ENCODE assay signal across 27 cellular contexts in the genomic region with DNA sequence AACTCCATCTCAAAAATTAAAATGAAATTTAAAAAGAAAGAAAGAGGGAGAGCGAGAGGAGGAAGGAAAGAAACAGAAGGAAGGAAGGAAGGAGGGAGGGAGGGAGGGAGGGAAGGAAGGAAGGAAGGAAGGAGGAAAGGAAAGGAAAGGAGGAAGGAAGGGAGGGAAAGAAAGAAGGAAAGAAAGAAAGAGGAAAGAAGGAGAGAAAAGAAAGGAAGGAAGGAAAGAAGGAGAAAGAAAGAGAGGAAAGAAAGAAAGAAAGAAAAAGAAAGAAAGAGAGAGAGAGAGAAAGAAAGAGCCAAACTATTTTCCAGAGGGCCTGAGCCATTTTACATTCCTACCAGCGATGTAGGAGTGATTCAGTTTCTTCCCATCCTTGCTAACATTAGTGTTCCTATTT.
A peak's percentile ranks its signal among the peaks of the same experiment; 100 is the strongest.
DNase-seq lines count a peak whose midpoint lies in the region; ATAC-seq, FAIRE-seq and TF ChIP-seq lines count a peak whose summit lies in the region.
"Had no signal": no experiment of that assay in that cellular context is flagged by ENCODE, and none has a peak within 500 bp of the region (broad histone marks: within the 10 kb centered on the region; RNA-seq: fewer than 3 reads in every experiment).

No MANE protein-coding gene starts in this region.

- H2BK5ac ChIP-seq in H1 (ENCODE audit: low read depth, low read length), result no peak overlapping the region

- H3K27ac Mint-ChIP-seq in WTC11, result no peak overlapping the region
- H3K27ac Mint-ChIP-seq: CD14-positive monocyte; CD4-positive, alpha-beta memory T cell; CD4-positive, CD25-positive, alpha-beta regulatory T cell; CD8-positive, alpha-beta memory T cell had no signal

- in situ Hi-C loops in HepG2 (cut with HindIII; ENCODE audit: extremely low pct_ligation_motif_present, low pct_unique_long_range_greater_than_20kb), result no loop called here

- no peak overlapping the region for H4K8ac ChIP-seq in H1 (ENCODE audit: extremely low read depth, insufficient read depth, low read length)

- no peak overlapping the region for H3K27ac ChIP-seq in HepG2 (ENCODE audit: extremely low read length, insufficient read depth, low read length)
- H3K27ac ChIP-seq in right lobe of liver, result no peak overlapping the region
- no peak overlapping the region for H3K27ac ChIP-seq in H1 (ENCODE audit: low read depth, low read length)
- H3K27ac ChIP-seq: BLaER1 had no signal

- intact Hi-C loops in HepG2 (cut with micrococcal nuclease; ENCODE audit: unreplicated experiment) (no loop called here), right lobe of liver (cut with DNase I) (no loop called here)

- no peak for TF ChIP-seq RAD21 in HepG2 (CRISPR knock-in tag; IDR thresholded peaks at IDR 0.05)
- TF ChIP-seq RAD21 in H1 (IDR thresholded peaks at IDR 0.05 in 1 of 2, conservative IDR thresholded peaks at IDR 0.05 in 1 of 2; ENCODE audit: low read depth in 2 of 2, low read length in 2 of 2), result no peak

- peaks cover 4% of the 10 kb centered on the region; the same call in 1 of the 2 replicates for H3K4me1 ChIP-seq in HepG2 (ENCODE audit: insufficient read depth, low read length)
- no peaks in the 10 kb centered on the region for H3K4me1 ChIP-seq in right lobe of liver
- no peaks in the 10 kb centered on the region for H3K4me1 ChIP-seq in H1 (replicated peaks in 1 of 4; ENCODE audit: control insufficient read depth in 3 of 4, insufficient read depth in 4 of 4, low read length in 3 of 4)
- H3K4me1 ChIP-seq: BE2C had no signal

- H2BK15ac ChIP-seq in H1 (ENCODE audit: low read length), result no peak overlapping the region

- peaks cover 18% of the 10 kb centered on the region for H3K4me1 Mint-ChIP-seq in WTC11
- H3K4me1 Mint-ChIP-seq: CD14-positive monocyte; CD4-positive, alpha-beta memory T cell; CD4-positive, CD25-positive, alpha-beta regulatory T cell; CD8-positive, alpha-beta memory T cell had no signal

- H3K27me3 Mint-ChIP-seq in WTC11 (ENCODE audit: low read depth), result no peaks in the 10 kb centered on the region
- H3K27me3 Mint-ChIP-seq: CD4-positive, alpha-beta memory T cell; CD4-positive, CD25-positive, alpha-beta regulatory T cell; CD8-positive, alpha-beta memory T cell had no signal

- 0 out of 2 replicates have a peak overlapping the region, but pooled peaks have one; percentile 21 for H2BK20ac ChIP-seq in H1 (ENCODE audit: low read length)

- H3K4me3 ChIP-seq in HepG2 (replicated peaks in 1 of 3; ENCODE audit: insufficient read depth in 1 of 3, low read depth in 2 of 3, low read length in 3 of 3) (no peak overlapping the region), right lobe of liver (no peak overlapping the region), H1 (ENCODE audit: extremely low read depth in 1 of 4, insufficient read depth in 2 of 4, low read depth in 3 of 4, low read length in 4 of 4) (no peak overlapping the region)
- H3K4me3 ChIP-seq: BLaER1, GM12878 had no signal

- H4K5ac ChIP-seq in H1 (ENCODE audit: insufficient read length, low read depth, low read length), result no peak overlapping the region

- no peak overlapping the region for H2BK120ac ChIP-seq in H1 (replicated peaks; ENCODE audit: low read depth, low read length)

- TF ChIP-seq POLR2A in HepG2 (IDR thresholded peaks at IDR 0.05; ENCODE audit: insufficient read depth in 1 of 2, low read depth in 2 of 2, low read length in 2 of 2) (no peak), right lobe of liver (IDR thresholded peaks at IDR 0.05) (no peak), H1 (IDR thresholded peaks at IDR 0.05; ENCODE audit: control extremely low read depth in 1 of 2, low read depth in 2 of 2, low read length in 2 of 2) (no peak)

- no peak overlapping the region for H3K14ac ChIP-seq in H1 (ENCODE audit: insufficient read length)

- H4K91ac ChIP-seq in H1 (replicated peaks; ENCODE audit: insufficient read length, low read length), result no peak overlapping the region

- no TSS peak for BruUV-seq in HepG2 (replicated peaks; lab: Mats Ljungman, UMichigan)

- H3K79me2 ChIP-seq in HepG2 (ENCODE audit: insufficient read depth, low read length), result no peaks in the 10 kb centered on the region
- H3K79me2 ChIP-seq in H1 (ENCODE audit: control insufficient read depth in 1 of 2, insufficient read depth in 2 of 2, low read length in 2 of 2), result no peaks in the 10 kb centered on the region

- no peak overlapping the region for H3K18ac ChIP-seq in H1 (ENCODE audit: extremely low read depth, low read length)

- no peaks in the 10 kb centered on the region for H3K9me3 Mint-ChIP-seq in WTC11

- H3K27me3 ChIP-seq in HepG2 (ENCODE audit: control insufficient read depth in 1 of 2, insufficient read depth in 2 of 2, low read length in 2 of 2) (no peaks in the 10 kb centered on the region), right lobe of liver (peaks cover 0 to 8% of the 10 kb centered on the region in 2 donors), H1 (replicated peaks in 1 of 4; ENCODE audit: control insufficient read depth in 3 of 4, extremely low read depth in 1 of 4, insufficient read depth in 3 of 4, low read length in 3 of 4) (no peaks in the 10 kb centered on the region)
- H3K27me3 ChIP-seq: BE2C, BLaER1 had no signal

- TF ChIP-seq EP300 in HepG2 (IDR thresholded peaks at IDR 0.05; ENCODE audit: low read depth in 2 of 2, low read length in 2 of 2) (no peak), HepG2 (CRISPR knock-in tag; IDR thresholded peaks at IDR 0.05; ENCODE audit: borderline replicate concordance) (no peak), H1 (IDR thresholded peaks at IDR 0.05; ENCODE audit: borderline replicate concordance in 1 of 2, low read depth in 2 of 2, low read length in 2 of 2) (no peak)

- H3K4me3 Mint-ChIP-seq in WTC11, result no peak overlapping the region
- H3K4me3 Mint-ChIP-seq: CD14-positive monocyte; CD4-positive, alpha-beta memory T cell; CD4-positive, CD25-positive, alpha-beta regulatory T cell; CD8-positive, alpha-beta memory T cell had no signal

- H2AFZ ChIP-seq in HepG2 (ENCODE audit: low read length) (no peak overlapping the region), H1 (ENCODE audit: low read length) (no peak overlapping the region)

- DNase-seq in HepG2 (ENCODE audit: low spot score), result no peak
- no peak for DNase-seq in right lobe of liver
- no peak for DNase-seq in WTC11 (ENCODE audit: low spot score)
- no peak for DNase-seq in H1 (ENCODE audit: low read depth in 1 of 2, low spot score in 2 of 2)
- DNase-seq in NCI-H526 treated with DMSO at 0.1 percent for 48 hours (lab: John Stamatoyannopoulos, UW), result no peak
- DNase-seq: 8988T; ACHN; BE2C; C1 segment of cervical spinal cord; CD4-positive, alpha-beta memory T cell; CD4-positive, CD25-positive, alpha-beta regulatory T cell; CD8-positive, alpha-beta memory T cell; COR-L47; DMS 273 treated with DMSO at 0.1 percent for 48 hours; DMS153; DMS53; DMS79; DND-41; EL; GDM1 had no signal

- ATAC-seq in HepG2 (no peak), right lobe of liver (no peak), WTC11 (no peak), HG03108 (IDR thresholded peaks at IDR 0.05; ENCODE audit: unreplicated experiment) (no peak)
- ATAC-seq: GM12878 had no signal

- WGBS in HepG2 (ENCODE audit: low lambda C conversion rate), result 0% methylated on average over 2 of the region's 2 CpGs
- 48% methylated on average over 2 of the region's 2 CpGs for WGBS in right lobe of liver (ENCODE audit: insufficient coverage, low coverage, low lambda C conversion rate, missing lambda C conversion rate)
- 84 to 100% methylated on average over 1 to 2 of the region's 2 CpGs for WGBS in H1 (ENCODE audit: extremely low coverage in 1 of 2, insufficient coverage in 1 of 2, insufficient read length in 1 of 2, insufficient replicate concordance in 2 of 2, low coverage in 1 of 2, low lambda C conversion rate in 2 of 2, missing lambda C conversion rate in 1 of 2), 2 experiments

- H3K36me3 ChIP-seq in HepG2 (replicated peaks in 1 of 2; ENCODE audit: control insufficient read depth in 1 of 2, insufficient read depth in 2 of 2, low read length in 2 of 2) (no peaks in the 10 kb centered on the region), right lobe of liver (no peaks in the 10 kb centered on the region), H1 (ENCODE audit: control insufficient read depth in 2 of 4, insufficient read depth in 4 of 4, low read length in 3 of 4) (no peaks in the 10 kb centered on the region)
- H3K36me3 ChIP-seq: BE2C, BLaER1 had no signal

- H4K20me1 ChIP-seq in HepG2 (ENCODE audit: insufficient read depth, low read length), result no peaks in the 10 kb centered on the region
- no peaks in the 10 kb centered on the region for H4K20me1 ChIP-seq in H1 (replicated peaks in 1 of 2; ENCODE audit: control insufficient read depth in 1 of 2, insufficient read depth in 2 of 2, low read length in 2 of 2)
- H4K20me1 ChIP-seq: BLaER1 had no signal

- H3K79me1 ChIP-seq in H1 (ENCODE audit: low read depth, low read length), result no peaks in the 10 kb centered on the region

- H2BK12ac ChIP-seq in H1 (ENCODE audit: low read depth, low read length), result no peak overlapping the region

- POLR2A ChIA-PET in HepG2 (lab: Yijun Ruan, JAX), result no interaction called here
- POLR2A ChIA-PET in WTC11 (lab: Charles Lee), result no interaction called here
- POLR2A ChIA-PET in H1 (lab: Charles Lee; ENCODE audit: partially characterized antibody), result no interaction called here

- CTCF ChIA-PET in HepG2 (lab: Yijun Ruan, JAX; ENCODE audit: low intra/inter-chr PET ratio, low total read pairs), result no interaction called here
- CTCF ChIA-PET in WTC11 (lab: Charles Lee), result no interaction called here
- CTCF ChIA-PET in H1 (lab: Charles Lee; ENCODE audit: partially characterized antibody), result no interaction called here

- FAIRE-seq in HepG2 (lab: Jason Lieb, UNC) (no peak), H1 (lab: Jason Lieb, UNC) (no peak)
- FAIRE-seq: A204.1, GM12878, GM12892, GM18507 had no signal

- H3K9me3 ChIP-seq in HepG2 (ENCODE audit: low read length) (no peaks in the 10 kb centered on the region), right lobe of liver (no peaks in the 10 kb centered on the region), H1 (ENCODE audit: insufficient read depth in 2 of 2, low read depth in 1 of 2, low read length in 1 of 2) (no peaks in the 10 kb centered on the region)
- H3K9me3 ChIP-seq: BE2C, BLaER1 had no signal

- H3K23me2 ChIP-seq in H1 (ENCODE audit: low read depth, low read length), result no peaks in the 10 kb centered on the region

- no peaks in the 10 kb centered on the region for H3K36me3 Mint-ChIP-seq in WTC11
- H3K36me3 Mint-ChIP-seq: CD14-positive monocyte; CD4-positive, alpha-beta memory T cell; CD4-positive, CD25-positive, alpha-beta regulatory T cell; CD8-positive, alpha-beta memory T cell had no signal

- no peak overlapping the region for H3K23ac ChIP-seq in H1 (ENCODE audit: insufficient read length)

- no peak overlapping the region for H2AK5ac ChIP-seq in H1 (ENCODE audit: low read depth, low read length)

- H3K4me2 ChIP-seq in HepG2 (ENCODE audit: low read depth, low read length) (no peak overlapping the region), H1 (ENCODE audit: insufficient read depth in 1 of 2, low read depth in 2 of 2, low read length in 2 of 2) (no peak overlapping the region)
- H3K4me2 ChIP-seq: BLaER1 had no signal

- H3K4ac ChIP-seq in H1 (replicated peaks; ENCODE audit: insufficient read length, low read depth, low read length), result no peak overlapping the region

- TF ChIP-seq CTCF in HepG2 (CRISPR knock-in tag; IDR thresholded peaks at IDR 0.05) (no peak), right lobe of liver (IDR thresholded peaks at IDR 0.05) (no peak), WTC11 (IDR thresholded peaks at IDR 0.05) (no peak), H1 (IDR thresholded peaks at IDR 0.05; ENCODE audit: control extremely low read depth in 1 of 3, insufficient read depth in 1 of 3, low read depth in 1 of 3, low read length in 3 of 3) (no peak)

- H3K56ac ChIP-seq in H1 (replicated peaks; ENCODE audit: insufficient read length, low read depth, low read length), result no peak overlapping the region

- no peak overlapping the region for H3K9ac ChIP-seq in HepG2 (ENCODE audit: insufficient read depth, low read depth, low read length)
- H3K9ac ChIP-seq in H1 (replicated peaks in 1 of 4; ENCODE audit: extremely low read depth in 1 of 4, low read depth in 3 of 4, low read length in 3 of 4), result no peak overlapping the region
- H3K9ac ChIP-seq: BLaER1 had no signal
